In genomic region chr17:76353004-76353598, GRCh38 we compare ENCODE assay signal across 8 cellular contexts. TPM values are rescaled to one million over a fixed set of nuclear protein-coding genes. Genes with fewer than 3 reads are reported as not detected.
DNase-seq lines count a peak whose midpoint lies in the region; ATAC-seq and TF ChIP-seq lines count a peak whose summit lies in the region.

No MANE protein-coding gene starts in this region.

- H3K36me3 ChIP-seq in SK-N-SH (replicated peaks in 1 of 2; ENCODE audit: control insufficient read depth in 1 of 2, insufficient read depth in 2 of 2, low read length in 1 of 2) (peaks cover 0 to 15% of the 10 kb centered on the region in 2 experiments), tibial nerve (peaks cover 0 to 9% (median 0%) of the 10 kb centered on the region in 3 donors)

- TF ChIP-seq EP300 in SK-N-SH (IDR thresholded peaks at IDR 0.05; ENCODE audit: borderline replicate concordance in 1 of 2, low read depth in 1 of 2, low read length in 1 of 2) (no peak), tibial nerve (IDR thresholded peaks at IDR 0.05) (no peak)

- CTCF ChIA-PET in SK-N-SH (lab: Yijun Ruan, JAX): interaction anchor here (0.7 to 8.3 kb wide), 19 partner anchors 9 to 232 kb away, joined by 3 to 128 read pairs (median 4); partner anchors contain the start of gene SPHK1

- H3K4me1 Mint-ChIP-seq in mesothelial cell of epicardium: peaks cover 18% of the 10 kb centered on the region

- H3K36me3 Mint-ChIP-seq in mesothelial cell of epicardium: no peaks in the 10 kb centered on the region

- POLR2A ChIA-PET in SK-N-SH (lab: Yijun Ruan, JAX): interaction anchor here (0.6 to 4.9 kb wide), 13 partner anchors 9 to 476 kb away, joined by 3 to 39 read pairs (median 5); partner anchors contain the start of gene SPHK1

- no peaks in the 10 kb centered on the region for H4K20me1 ChIP-seq in SK-N-SH (ENCODE audit: insufficient read depth)

- no peak for TF ChIP-seq POLR2A in tibial nerve (IDR thresholded peaks at IDR 0.05)

- peak overlapping the region; percentile 76 for H3K9ac ChIP-seq in SK-N-SH

- no peak for TF ChIP-seq RAD21 in SK-N-SH (IDR thresholded peaks at IDR 0.05; ENCODE audit: low read length)

- H3K4me1 ChIP-seq in SK-N-SH (ENCODE audit: control insufficient read depth in 1 of 2, insufficient read depth in 2 of 2, low read depth in 1 of 2, low read length in 1 of 2) (peaks cover 7 to 10% of the 10 kb centered on the region in 2 experiments; a peak in 2 of 4 replicates), tibial nerve (peaks cover 0 to 35% (median 7%) of the 10 kb centered on the region in 4 donors)

- TF ChIP-seq CTCF in SK-N-SH (IDR thresholded peaks at IDR 0.05): no peak
- no peak for TF ChIP-seq CTCF in dorsolateral prefrontal cortex (IDR thresholded peaks at IDR 0.05 in 54 of 56, conservative IDR thresholded peaks at IDR 0.05 in 2 of 56; ENCODE audit: low read depth in 1 of 56, partially characterized antibody in 56 of 56)
- no peak for TF ChIP-seq CTCF in mesothelial cell of epicardium (IDR thresholded peaks at IDR 0.05; ENCODE audit: unreplicated experiment)
- no peak for TF ChIP-seq CTCF in tibial nerve (IDR thresholded peaks at IDR 0.05)

- H3K27me3 ChIP-seq in SK-N-SH (ENCODE audit: insufficient read depth) (no peaks in the 10 kb centered on the region), dorsolateral prefrontal cortex (no peaks in the 10 kb centered on the region), tibial nerve (no peaks in the 10 kb centered on the region)

- H3K27me3 Mint-ChIP-seq in mesothelial cell of epicardium (ENCODE audit: low read depth): peaks cover 1% of the 10 kb centered on the region

- peak overlapping the region; percentile 99 for H3K27ac Mint-ChIP-seq in mesothelial cell of epicardium

- 3% methylated on average over 40 of the region's 51 CpGs for WGBS in SK-N-SH (ENCODE audit: low lambda C conversion rate)
- WGBS in tibial nerve, 2 donors: 1 to 2% methylated on average over 8 to 22 of the region's 51 CpGs

- H3K79me2 ChIP-seq in SK-N-SH (ENCODE audit: insufficient read depth): peaks cover 50% of the 10 kb centered on the region

- no peaks in the 10 kb centered on the region for H3K9me2 ChIP-seq in SK-N-SH

- H3K4me3 ChIP-seq in SK-N-SH (ENCODE audit: low read depth in 2 of 2, low read length in 1 of 2): peak overlapping the region; percentile 65 to 87
- peak overlapping the region; percentile 65 to 99 (median 93) for H3K4me3 ChIP-seq in dorsolateral prefrontal cortex
- peak overlapping the region; percentile 70 to 99 (median 96) for H3K4me3 ChIP-seq in tibial nerve

- H2AFZ ChIP-seq in SK-N-SH (ENCODE audit: low read depth): peak overlapping the region; percentile 99

- intact Hi-C loops in Right ventricle myocardium inferior (cut with DNase I) (loop anchor here (5.0 kb wide), 2 partner anchors 36 to 44 kb away; no protein-coding TSS in a partner anchor), cardiac septum (cut with DNase I) (no loop called here), dorsolateral prefrontal cortex (cut with DNase I) (loop anchor here (1.0 to 5.0 kb wide), 2 partner anchors 34 to 281 kb away; partner anchors contain the start of gene SRP68 (in 1 of the 2))

- H3K27ac ChIP-seq in SK-N-SH (ENCODE audit: low read depth in 2 of 2, low read length in 1 of 2) (peak overlapping the region; percentile 83 to 90), dorsolateral prefrontal cortex (peak overlapping the region in 57 of 59 donors; percentile 59 to 97 (median 92)), tibial nerve (peak overlapping the region; percentile 52 to 88 (median 82))

- H3K4me2 ChIP-seq in SK-N-SH: peak overlapping the region; percentile 75

- peak; percentile 27 for ATAC-seq in Right ventricle myocardium inferior
- ATAC-seq in HG02943 (IDR thresholded peaks at IDR 0.05; ENCODE audit: low read depth, unreplicated experiment): peak; percentile 36

- DNase-seq in Right ventricle myocardium inferior (ENCODE audit: missing footprints) (no peak), cardiac septum (ENCODE audit: low spot score) (no peak), SK-N-SH (peak; percentile 89), dorsolateral prefrontal cortex (peak in 4 of 10 donors; percentile 26 to 58 (median 44)), mesothelial cell of epicardium (ENCODE audit: low spot score in 2 of 2, unreplicated experiment in 2 of 2) (no peak), tibial nerve (ENCODE audit: low spot score in 2 of 2) (no peak), NCI-H774 (lab: John Stamatoyannopoulos, UW) (no peak)

- H3K9me3 ChIP-seq in SK-N-SH: no peaks in the 10 kb centered on the region
- no peaks in the 10 kb centered on the region for H3K9me3 ChIP-seq in tibial nerve

- H3F3A ChIP-seq in SK-N-SH (replicated peaks; ENCODE audit: insufficient read depth): peaks cover 19% of the 10 kb centered on the region

- H3K9me3 Mint-ChIP-seq in mesothelial cell of epicardium: no peaks in the 10 kb centered on the region

- H3K4me3 Mint-ChIP-seq in mesothelial cell of epicardium: peak overlapping the region; percentile 99

TF ChIP-seq in SK-N-SH, 30 proteins besides CTCF, POLR2A, EP300 and RAD21:
- no peak for TF ChIP-seq FOSL2 (IDR thresholded peaks at IDR 0.05; ENCODE audit: borderline replicate concordance, low read depth)
- TF ChIP-seq SIN3A (IDR thresholded peaks at IDR 0.05; ENCODE audit: borderline replicate concordance, low read depth, low read length): 0 out of 2 replicates have a peak, but pooled peaks have one; percentile 32
TF ChIP-seq in SK-N-SH: peak in this region for 1.

RNA-seq across cellular contexts. Expression of gene PRPSAP1, which starts 0.6 kb away (rescaled TPM):
- total RNA-seq in Right ventricle myocardium inferior: 35.9 TPM
- total RNA-seq in cardiac septum: 25.8 TPM
- polyA plus RNA-seq in SK-N-SH (2012; rRNA removed): 118 and 125 TPM in 2 replicates
- polyA plus RNA-seq in SK-N-SH (2012; cell fraction: cytosol; rRNA removed): 105 and 114 TPM in 2 replicates
- 216 and 280 TPM in 2 replicates for polyA plus RNA-seq in SK-N-SH (2012; cell fraction: nucleus; rRNA removed)
- total RNA-seq in dorsolateral prefrontal cortex: 100 to 1,000 TPM in 21 of 120 experiments, 10 to 100 TPM in 99; 61.6 to 131 (median 85.2) TPM
- 51.3 to 57.7 TPM (median 57.6 TPM) in 3 replicates for total RNA-seq in mesothelial cell of epicardium
- total RNA-seq in tibial nerve: 100 to 1,000 TPM in 2 of 4 donors, 10 to 100 TPM in 2; 66.8 to 108 (median 96.2) TPM

RNA-seq across cellular contexts. Expression of gene SPHK1, which starts 31.3 kb away (rescaled TPM):
- total RNA-seq in Right ventricle myocardium inferior (2.7 TPM), cardiac septum (11.0 TPM), dorsolateral prefrontal cortex (10 to 100 TPM in 1 of 120 experiments, 1 to 10 TPM in 117, under 1 TPM in 2; 0.76 to 10.2 (median 2.9) TPM), mesothelial cell of epicardium (1.7 to 2.0 TPM (median 1.9 TPM) in 3 replicates), tibial nerve (10 to 100 TPM; 16.7 to 50.1 (median 27.8) TPM)
- 7.7 and 12.3 TPM in 2 replicates for polyA plus RNA-seq in SK-N-SH (2012; rRNA removed)
- polyA plus RNA-seq in SK-N-SH (2012; cell fraction: cytosol; rRNA removed): 3.4 and 5.6 TPM in 2 replicates
- polyA plus RNA-seq in SK-N-SH (2012; cell fraction: nucleus; rRNA removed): 43.8 and 66.0 TPM in 2 replicates

RNA-seq across cellular contexts. Expression of gene QRICH2, which starts 45.0 kb away (rescaled TPM):
- 3.6 TPM for total RNA-seq in Right ventricle myocardium inferior
- 1.8 TPM for total RNA-seq in cardiac septum
- 6.2 and 7.6 TPM in 2 replicates for polyA plus RNA-seq in SK-N-SH (2012; rRNA removed)
- polyA plus RNA-seq in SK-N-SH (2012; cell fraction: cytosol; rRNA removed): 1.8 and 3.0 TPM in 2 replicates
- polyA plus RNA-seq in SK-N-SH (2012; cell fraction: nucleus; rRNA removed): 32.3 and 33.8 TPM in 2 replicates
- 10 to 100 TPM in 81 of 120 experiments, 1 to 10 TPM in 39; 4.3 to 28.6 (median 11.3) TPM for total RNA-seq in dorsolateral prefrontal cortex
- total RNA-seq in mesothelial cell of epicardium: 7.2 to 8.6 TPM (median 7.7 TPM) in 3 replicates
- total RNA-seq in tibial nerve: 1 to 10 TPM; 2.0 to 8.4 (median 5.2) TPM
